In the genomic region with DNA sequence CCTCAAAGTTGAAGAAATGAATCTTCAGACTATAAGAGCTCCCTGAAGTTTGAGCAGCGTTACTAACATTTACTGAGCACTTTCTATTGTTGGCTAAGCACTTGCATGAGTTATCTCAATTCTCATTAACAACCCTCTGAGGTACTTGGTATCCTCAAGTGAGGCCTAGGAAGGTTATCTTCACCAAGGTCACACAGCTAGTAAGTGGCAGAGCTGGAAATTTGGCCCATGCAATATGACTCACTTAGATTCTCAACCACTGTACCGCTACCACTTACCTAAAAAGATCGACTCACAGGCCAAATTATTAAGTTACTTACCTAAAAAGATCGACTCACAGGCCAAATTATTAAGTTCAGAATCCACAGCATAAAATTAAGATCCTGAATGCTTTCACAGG, we compare ENCODE assay signal across 1 cellular context.
TF ChIP-seq lines count a peak whose summit lies in the region.

No MANE protein-coding gene starts in this region.

TF ChIP-seq in K562, 482 proteins besides CTCF, POLR2A, EP300 and RAD21:
- peak; percentile 93 for TF ChIP-seq HMBOX1 (IDR thresholded peaks at IDR 0.05)
- TF ChIP-seq ESRRA (IDR thresholded peaks at IDR 0.05; ENCODE audit: borderline replicate concordance, low read depth), result peak; percentile 82
- TF ChIP-seq, protein P1, sequence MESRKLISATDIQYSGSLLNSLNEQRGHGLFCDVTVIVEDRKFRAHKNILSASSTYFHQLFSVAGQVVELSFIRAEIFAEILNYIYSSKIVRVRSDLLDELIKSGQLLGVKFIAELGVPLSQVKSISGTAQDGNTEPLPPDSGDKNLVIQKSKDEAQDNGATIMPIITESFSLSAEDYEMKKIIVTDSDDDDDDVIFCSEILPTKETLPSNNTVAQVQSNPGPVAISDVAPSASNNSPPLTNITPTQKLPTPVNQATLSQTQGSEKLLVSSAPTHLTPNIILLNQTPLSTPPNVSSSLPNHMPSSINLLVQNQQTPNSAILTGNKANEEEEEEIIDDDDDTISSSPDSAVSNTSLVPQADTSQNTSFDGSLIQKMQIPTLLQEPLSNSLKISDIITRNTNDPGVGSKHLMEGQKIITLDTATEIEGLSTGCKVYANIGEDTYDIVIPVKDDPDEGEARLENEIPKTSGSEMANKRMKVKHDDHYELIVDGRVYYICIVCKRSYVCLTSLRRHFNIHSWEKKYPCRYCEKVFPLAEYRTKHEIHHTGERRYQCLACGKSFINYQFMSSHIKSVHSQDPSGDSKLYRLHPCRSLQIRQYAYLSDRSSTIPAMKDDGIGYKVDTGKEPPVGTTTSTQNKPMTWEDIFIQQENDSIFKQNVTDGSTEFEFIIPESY (CRISPR knock-in tag; IDR thresholded peaks at IDR 0.05), result peak; percentile 46; the same call in 1 of the 2 replicates
- TF ChIP-seq ZNF140 (CRISPR knock-in tag; IDR thresholded peaks at IDR 0.05), result no peak
- peak; percentile 52 for TF ChIP-seq FOSL1 (tag; conservative IDR thresholded peaks at IDR 0.05)
TF ChIP-seq in K562: peak in this region for 4.
